Comparison of ENCODE assay signal across 10 cellular contexts in genomic region chr2:28633739-28634138, GRCh38.
DNase-seq lines count a peak whose midpoint lies in the region; ATAC-seq and TF ChIP-seq lines count a peak whose summit lies in the region.
"Had no signal": no experiment of that assay in that cellular context is flagged by ENCODE, and none has a peak within 500 bp of the region (broad histone marks: within the 10 kb centered on the region; RNA-seq: fewer than 3 reads in every experiment).

No MANE protein-coding gene starts in this region.

- H3K4me3 Mint-ChIP-seq in progenitor cell of endocrine pancreas (ENCODE audit: low read depth) = no peak overlapping the region
- H3K4me3 Mint-ChIP-seq: endodermal cell had no signal

- H3K9me3 Mint-ChIP-seq in progenitor cell of endocrine pancreas (ENCODE audit: low read depth) = no peaks in the 10 kb centered on the region
- H3K9me3 Mint-ChIP-seq: endodermal cell had no signal

- H3K4me1 Mint-ChIP-seq in progenitor cell of endocrine pancreas (ENCODE audit: low read depth) = peaks cover 15% of the 10 kb centered on the region

- DNase-seq in SIG-M5 treated with dmso at 0.1 percent for 504 hours (lab: John Stamatoyannopoulos, UW; ENCODE audit: unreplicated experiment) = peak; percentile 42
- DNase-seq in SIG-M5 (lab: John Stamatoyannopoulos, UW) = no peak
- DNase-seq in cardiac fibroblast (ENCODE audit: low read depth in 2 of 2) = peak; percentile 82 to 87
- DNase-seq in mucosa of descending colon = peak in 1 of 3 donors; percentile 24
- DNase-seq in upper lobe of right lung = no peak
- DNase-seq in progenitor cell of endocrine pancreas (ENCODE audit: low spot score, unreplicated experiment) = no peak
- DNase-seq: endodermal cell had no signal

- no peaks in the 10 kb centered on the region for H3K27me3 ChIP-seq in upper lobe of right lung

- intact Hi-C loops in mucosa of descending colon (cut with DNase I, micrococcal nuclease) = no loop called here
- intact Hi-C loops in upper lobe of right lung (cut with DNase I) = no loop called here

- H3K4me3 ChIP-seq in cardiac fibroblast (replicated peaks in 1 of 2; ENCODE audit: low read depth in 2 of 2, low read length in 2 of 2) (no peak overlapping the region), mucosa of descending colon (no peak overlapping the region), upper lobe of right lung (no peak overlapping the region)
- H3K4me3 ChIP-seq: lung had no signal

- H3K36me3 ChIP-seq in mucosa of descending colon (ENCODE audit: low read depth) (no peaks in the 10 kb centered on the region), upper lobe of right lung (no peaks in the 10 kb centered on the region)

- no peaks in the 10 kb centered on the region for H3K27me3 Mint-ChIP-seq in progenitor cell of endocrine pancreas

- H3K4me1 ChIP-seq in mucosa of descending colon (ENCODE audit: low read depth) = peaks cover 7% of the 10 kb centered on the region
- peaks cover 17% of the 10 kb centered on the region for H3K4me1 ChIP-seq in upper lobe of right lung

- TF ChIP-seq CTCF in cardiac fibroblast (IDR thresholded peaks at IDR 0.05; ENCODE audit: low read depth, low read length) (no peak), mucosa of descending colon (IDR thresholded peaks at IDR 0.05) (no peak), upper lobe of right lung (IDR thresholded peaks at IDR 0.05) (no peak), progenitor cell of endocrine pancreas (IDR thresholded peaks at IDR 0.05; ENCODE audit: unreplicated experiment) (no peak)

- peak overlapping the region; percentile 81 for H3K27ac ChIP-seq in upper lobe of right lung

- H3K9me3 ChIP-seq in mucosa of descending colon (no peaks in the 10 kb centered on the region), upper lobe of right lung (no peaks in the 10 kb centered on the region)

- no peak overlapping the region for H3K27ac Mint-ChIP-seq in progenitor cell of endocrine pancreas
- H3K27ac Mint-ChIP-seq: endodermal cell had no signal

- ATAC-seq in mucosa of descending colon (peak; percentile 70), upper lobe of right lung (no peak), GM21786 (IDR thresholded peaks at IDR 0.05; ENCODE audit: unreplicated experiment) (no peak), GM18861 (IDR thresholded peaks at IDR 0.05; ENCODE audit: unreplicated experiment) (no peak)

- H3K36me3 Mint-ChIP-seq in progenitor cell of endocrine pancreas (ENCODE audit: insufficient read depth) = no peaks in the 10 kb centered on the region

Comparison
In these comparisons a context has a peak if more than half of its experiments do, and no peak if none do; other contexts are left out.
1. DNase-seq: peak in SIG-M5 treated with dmso at 0.1 percent for 504 hours (single experiment) and cardiac fibroblast (2 of 2); none in SIG-M5 (single experiment), upper lobe of right lung (single experiment) and progenitor cell of endocrine pancreas (single experiment).